In genomic region chr19:18414504-18415176, GRCh38 we compare ENCODE assay signal across 1 cellular context.
TF ChIP-seq lines count a peak whose summit lies in the region.

No MANE protein-coding gene starts in this region.

TF ChIP-seq in K562, 482 proteins besides CTCF, POLR2A, EP300 and RAD21 (continued from another document and continues in another):
- no peak for TF ChIP-seq MED1 (CRISPR knock-in tag; IDR thresholded peaks at IDR 0.05; ENCODE audit: borderline replicate concordance)
- peak; percentile 85; the same call in 1 of the 2 replicates for TF ChIP-seq ZNF395 (CRISPR knock-in tag; IDR thresholded peaks at IDR 0.05)
- TF ChIP-seq ZNF444 (CRISPR knock-in tag; IDR thresholded peaks at IDR 0.05) = no peak
- TF ChIP-seq ZNF592 (IDR thresholded peaks at IDR 0.05) = peak; percentile 34
- 0 out of 2 replicates have a peak, but pooled peaks have one; percentile 48 for TF ChIP-seq CAMTA2 (CRISPR knock-in tag; conservative IDR thresholded peaks at IDR 0.05)
- 0 out of 2 replicates have a peak, but pooled peaks have one; percentile 7 for TF ChIP-seq FOXJ2 (tag; IDR thresholded peaks at IDR 0.05)
- TF ChIP-seq HINFP (tag; conservative IDR thresholded peaks at IDR 0.05; ENCODE audit: low read depth) = 0 out of 2 replicates have a peak, but pooled peaks have one; percentile 28
- TF ChIP-seq ZKSCAN1 (IDR thresholded peaks at IDR 0.05; ENCODE audit: low read depth, low read length) = no peak
- TF ChIP-seq RNF2 (IDR thresholded peaks at IDR 0.05) = 0 out of 2 replicates have a peak, but pooled peaks have one; percentile 65
- TF ChIP-seq BDP1 (IDR thresholded peaks at IDR 0.05; ENCODE audit: insufficient read depth, insufficient read length) = no peak
- no peak for TF ChIP-seq NR2C2 (CRISPR knock-in tag; IDR thresholded peaks at IDR 0.05)
- peak; percentile 72 for TF ChIP-seq NR2C2 (tag; IDR thresholded peaks at IDR 0.05)
- 0 out of 2 replicates have a peak, but pooled peaks have one; percentile 24 for TF ChIP-seq E2F3 (CRISPR knock-in tag; IDR thresholded peaks at IDR 0.05)
- no peak for TF ChIP-seq ZBTB40 (IDR thresholded peaks at IDR 0.05)
- no peak for TF ChIP-seq ZBTB40 (CRISPR knock-in tag; IDR thresholded peaks at IDR 0.05)
- no peak for TF ChIP-seq CBX8 (IDR thresholded peaks at IDR 0.05; ENCODE audit: borderline replicate concordance, extremely low read depth, low read depth, low read length, poor library complexity, severe bottlenecking)
- TF ChIP-seq, protein P1, sequence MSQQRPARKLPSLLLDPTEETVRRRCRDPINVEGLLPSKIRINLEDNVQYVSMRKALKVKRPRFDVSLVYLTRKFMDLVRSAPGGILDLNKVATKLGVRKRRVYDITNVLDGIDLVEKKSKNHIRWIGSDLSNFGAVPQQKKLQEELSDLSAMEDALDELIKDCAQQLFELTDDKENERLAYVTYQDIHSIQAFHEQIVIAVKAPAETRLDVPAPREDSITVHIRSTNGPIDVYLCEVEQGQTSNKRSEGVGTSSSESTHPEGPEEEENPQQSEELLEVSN (IDR thresholded peaks at IDR 0.05; ENCODE audit: borderline replicate concordance in 1 of 2, extremely low read depth in 1 of 2, insufficient read depth in 1 of 2, insufficient read length in 1 of 2, low read depth in 1 of 2, low read length in 1 of 2, poor library complexity in 1 of 2, severe bottlenecking in 1 of 2) = peak; percentile 26 to 50
- TF ChIP-seq WHSC1 (IDR thresholded peaks at IDR 0.05; ENCODE audit: low read length) = no peak
- TF ChIP-seq SRF (CRISPR knock-in tag; IDR thresholded peaks at IDR 0.05) = peak in 1 of 2 experiments; percentile 26; a peak in 1 of 4 replicates
- no peak for TF ChIP-seq ZKSCAN3 (CRISPR knock-in tag; IDR thresholded peaks at IDR 0.05)
- TF ChIP-seq PYGO2 (tag; IDR thresholded peaks at IDR 0.05) = no peak
- TF ChIP-seq, protein P2, sequence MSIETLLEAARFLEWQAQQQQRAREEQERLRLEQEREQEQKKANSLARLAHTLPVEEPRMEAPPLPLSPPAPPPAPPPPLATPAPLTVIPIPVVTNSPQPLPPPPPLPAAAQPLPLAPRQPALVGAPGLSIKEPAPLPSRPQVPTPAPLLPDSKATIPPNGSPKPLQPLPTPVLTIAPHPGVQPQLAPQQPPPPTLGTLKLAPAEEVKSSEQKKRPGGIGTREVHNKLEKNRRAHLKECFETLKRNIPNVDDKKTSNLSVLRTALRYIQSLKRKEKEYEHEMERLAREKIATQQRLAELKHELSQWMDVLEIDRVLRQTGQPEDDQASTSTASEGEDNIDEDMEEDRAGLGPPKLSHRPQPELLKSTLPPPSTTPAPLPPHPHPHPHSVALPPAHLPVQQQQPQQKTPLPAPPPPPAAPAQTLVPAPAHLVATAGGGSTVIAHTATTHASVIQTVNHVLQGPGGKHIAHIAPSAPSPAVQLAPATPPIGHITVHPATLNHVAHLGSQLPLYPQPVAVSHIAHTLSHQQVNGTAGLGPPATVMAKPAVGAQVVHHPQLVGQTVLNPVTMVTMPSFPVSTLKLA (conservative IDR thresholded peaks at IDR 0.05) = no peak
- TF ChIP-seq BRF2 (IDR thresholded peaks at IDR 0.05; ENCODE audit: borderline replicate concordance, insufficient read depth, insufficient read length) = no peak
- no peak for TF ChIP-seq CREBBP (IDR thresholded peaks at IDR 0.05; ENCODE audit: low read depth, low read length)
